In genomic region chr2:152644197-152644873, GRCh38 we compare ENCODE assay signal across 22 cellular contexts.
"Had no signal": no experiment of that assay in that cellular context is flagged by ENCODE, and none has a peak within 500 bp of the region (broad histone marks: within the 10 kb centered on the region; RNA-seq: fewer than 3 reads in every experiment).

No MANE protein-coding gene starts in this region.

- H3K36me3 Mint-ChIP-seq: natural killer cell; stimulated activated memory B cell treated with anti-CD40 and anti-IgM and Interleukin-4, amounts not matched to agents 10 μg/mL and 1 μg/mL and 100 μg/mL, for 72 hours had no signal

- H3K27ac Mint-ChIP-seq: stimulated activated memory B cell treated with anti-CD40 and anti-IgM and Interleukin-4, amounts not matched to agents 10 μg/mL and 1 μg/mL and 100 μg/mL, for 72 hours had no signal

- H3K9me3 ChIP-seq: esophagus squamous epithelium, lower lobe of right lung, neutrophil, pancreas, right atrium auricular region, spleen, testis, tibial nerve, vagina had no signal

- H3K27me3 ChIP-seq: esophagus squamous epithelium, pancreas, right atrium auricular region, spleen, testis, tibial nerve, vagina had no signal

- H3K27me3 Mint-ChIP-seq: stimulated activated memory B cell treated with anti-CD40 and anti-IgM and Interleukin-4, amounts not matched to agents 10 μg/mL and 1 μg/mL and 100 μg/mL, for 72 hours had no signal

- H3K4me3 Mint-ChIP-seq: natural killer cell; neural crest cell; stimulated activated memory B cell treated with anti-CD40 and anti-IgM and Interleukin-4, amounts not matched to agents 10 μg/mL and 1 μg/mL and 100 μg/mL, for 72 hours had no signal

- H3K27ac ChIP-seq: coronary artery, esophagus squamous epithelium, lower lobe of right lung, neutrophil, pancreas, right atrium auricular region, spleen, testis, vagina had no signal

- ATAC-seq: left ventricle myocardium superior; lower lobe of right lung; natural killer cell; pancreas; stimulated activated memory B cell treated with anti-CD40 and anti-IgM and Interleukin-4, amounts not matched to agents 10 μg/mL and 1 μg/mL and 100 μg/mL, for 72 hours; stimulated activated naive CD8-positive, alpha-beta T cell treated with anti-CD3 and anti-CD28 coated beads, Interleukin-15, Interleukin-2, amounts not matched to agents 100 U/mL and 50 U/mL, for 24 hours had no signal

- H3K4me3 ChIP-seq: coronary artery, esophagus squamous epithelium, lower lobe of right lung, pancreas, right atrium auricular region, skin epidermis, spleen, testis, tibial nerve, vagina had no signal

- H3K4me1 Mint-ChIP-seq: natural killer cell; stimulated activated memory B cell treated with anti-CD40 and anti-IgM and Interleukin-4, amounts not matched to agents 10 μg/mL and 1 μg/mL and 100 μg/mL, for 72 hours had no signal

- DNase-seq: dermis blood vessel endothelial cell; effector memory CD4-positive, alpha-beta T cell; erythroblast; esophagus squamous epithelium; foreskin melanocyte; left ventricle myocardium superior; lower lobe of right lung; natural killer cell; pancreas; spleen; stimulated activated CD4-positive, alpha-beta T cell treated with anti-CD3 and anti-CD28 coated beads, Interleukin-4, amount 100 ng/mL, for 4 hours; stimulated activated naive CD8-positive, alpha-beta T cell treated with anti-CD3 and anti-CD28 coated beads, Interleukin-15, Interleukin-2, amounts not matched to agents 100 U/mL and 50 U/mL, for 24 hours; substantia nigra; testis had no signal

- H3K9me3 Mint-ChIP-seq: natural killer cell; neural crest cell; stimulated activated memory B cell treated with anti-CD40 and anti-IgM and Interleukin-4, amounts not matched to agents 10 μg/mL and 1 μg/mL and 100 μg/mL, for 72 hours had no signal
